ENCODE assay signal across 21 cellular contexts in genomic region chr6:52164319-52165094, GRCh38. TPM values are rescaled to one million over a fixed set of nuclear protein-coding genes. Genes with fewer than 3 reads are reported as not detected.
DNase-seq lines count a peak whose midpoint lies in the region; ATAC-seq and TF ChIP-seq lines count a peak whose summit lies in the region.
"Had no signal": no experiment of that assay in that cellular context is flagged by ENCODE, and none has a peak within 500 bp of the region (broad histone marks: within the 10 kb centered on the region; RNA-seq: fewer than 3 reads in every experiment).

No MANE protein-coding gene starts in this region.

- no peak for TF ChIP-seq POLR2A in right lobe of liver (IDR thresholded peaks at IDR 0.05)

- H3K36me3 ChIP-seq in Loucy (ENCODE audit: insufficient read depth, low read length) (no peaks in the 10 kb centered on the region), right lobe of liver (no peaks in the 10 kb centered on the region)

- no peaks in the 10 kb centered on the region for H4K20me1 ChIP-seq in Loucy (ENCODE audit: insufficient read depth, low read length, poor library complexity, severe bottlenecking)

- H3K27me3 ChIP-seq in Loucy (ENCODE audit: insufficient read depth, low read length, poor library complexity, severe bottlenecking) (no peaks in the 10 kb centered on the region), right lobe of liver (no peaks in the 10 kb centered on the region)

- H3K9me3 ChIP-seq in Loucy (ENCODE audit: insufficient read depth, low read depth, low read length): no peaks in the 10 kb centered on the region; the same call in 1 of the 2 replicates
- H3K9me3 ChIP-seq in right lobe of liver: no peaks in the 10 kb centered on the region
- H3K9me3 ChIP-seq: SK-N-SH had no signal

- peak; percentile 13 for DNase-seq in NCI-H1105 treated with DMSO at 0.1 percent for 48 hours (lab: John Stamatoyannopoulos, UW)
- DNase-seq in NCI-H1105 (lab: John Stamatoyannopoulos, UW): no peak
- peak; percentile 52 for DNase-seq in SW480 (ENCODE audit: low spot score)
- DNase-seq in right lobe of liver: no peak
- no peak for DNase-seq in GM20000 (ENCODE audit: low spot score)
- DNase-seq in NCI-H2171 (lab: John Stamatoyannopoulos, UW): no peak
- DNase-seq: activated CD8-positive, alpha-beta memory T cell treated with anti-CD3 and anti-CD28 coated beads, Interleukin-2, amount 50 U/mL, for 4 hours; activated naive CD8-positive, alpha-beta T cell treated with anti-CD3 and anti-CD28 coated beads, Interleukin-2, amount 10 ng/mL, durations not matched to agents 7 days and 5 days; cerebellar nuclear complex; glutamatergic neuron; kidney; mammary epithelial cell; NCI-H1694; SK-N-SH had no signal

- H3K4me1 ChIP-seq in Loucy (ENCODE audit: insufficient read depth, low read length, poor library complexity, severe bottlenecking) (peaks cover 13% of the 10 kb centered on the region), right lobe of liver (no peaks in the 10 kb centered on the region)

- H3K9me2 ChIP-seq in Loucy (replicated peaks; ENCODE audit: low read depth, low read length): no peaks in the 10 kb centered on the region
- H3K9me2 ChIP-seq: SK-N-SH had no signal

- WGBS in right lobe of liver (ENCODE audit: insufficient coverage, low coverage, low lambda C conversion rate, missing lambda C conversion rate): 65% methylated on average over 3 of the region's 3 CpGs

- TF ChIP-seq CTCF in Loucy (conservative IDR thresholded peaks at IDR 0.05; ENCODE audit: low read length): no peak
- no peak for TF ChIP-seq CTCF in right lobe of liver (IDR thresholded peaks at IDR 0.05)
- no peak for TF ChIP-seq CTCF in GM20000 (IDR thresholded peaks at IDR 0.05; ENCODE audit: extremely low read depth, missing control alignments)

- H3K79me2 ChIP-seq in Loucy (ENCODE audit: insufficient read depth, low read length): no peaks in the 10 kb centered on the region

- intact Hi-C loops in right lobe of liver (cut with DNase I): no loop called here

- H3K4me3 ChIP-seq in Loucy (ENCODE audit: low read length, poor library complexity, severe bottlenecking) (no peak overlapping the region), right lobe of liver (no peak overlapping the region)

- 0 out of 2 replicates have a peak overlapping the region, but pooled peaks have one; percentile 25 for H2AFZ ChIP-seq in Loucy (ENCODE audit: low read length)

- no peak overlapping the region for H3K27ac ChIP-seq in right lobe of liver
- H3K27ac ChIP-seq: 22Rv1 had no signal

- ATAC-seq in right lobe of liver (peak; percentile 68 to 81 (median 74)), HG03342 (IDR thresholded peaks at IDR 0.05; ENCODE audit: unreplicated experiment) (no peak)

- H3F3A ChIP-seq in Loucy (ENCODE audit: low read depth): no peaks in the 10 kb centered on the region

- no peak overlapping the region for H3K4me2 ChIP-seq in Loucy (ENCODE audit: low read depth, low read length, poor library complexity, severe bottlenecking)
- H3K4me2 ChIP-seq: SK-N-SH had no signal

- no peak overlapping the region for H3K9ac ChIP-seq in Loucy (ENCODE audit: low read depth, low read length, poor library complexity, severe bottlenecking)
- H3K9ac ChIP-seq: SK-N-SH had no signal

RNA-seq across cellular contexts. Expression of gene IL17A, which starts 21.7 kb away (rescaled TPM):
- not detected for total RNA-seq in right lobe of liver
- total RNA-seq: activated naive CD8-positive, alpha-beta T cell treated with anti-CD3 and anti-CD28 coated beads, Interleukin-2, amount 10 ng/mL, durations not matched to agents 7 days and 5 days; endothelial cell of umbilical vein; kidney; mammary epithelial cell; NCI-H460; posterior vena cava; T-helper 2 cell treated with Interferon-gamma antibody and Interleukin-4, amounts not matched to agents 100 ng/mL and 5 ng/mL, for 36 hours had no signal

Comparison
In these comparisons a context has a peak if more than half of its experiments do, and no peak if none do; other contexts are left out.
1. DNase-seq: peak in NCI-H1105 treated with DMSO at 0.1 percent for 48 hours (single experiment) and SW480 (single experiment); none in NCI-H1105 (single experiment), right lobe of liver (0 of 3), GM20000 (single experiment) and NCI-H2171 (single experiment).